In genomic region chr14:55807059-55807499, GRCh38 we compare ENCODE assay signal across 1 cellular context.
TF ChIP-seq lines count a peak whose summit lies in the region.

No MANE protein-coding gene starts in this region.

TF ChIP-seq in HEK293, 187 proteins besides CTCF, POLR2A, EP300 and RAD21 (continued from another document):
- no peak for TF ChIP-seq ZNF488 (tag by site-specific recombination; IDR thresholded peaks at IDR 0.05)
- TF ChIP-seq ZNF548 (tag by site-specific recombination; IDR thresholded peaks at IDR 0.05) = no peak
- peak; percentile 91 for TF ChIP-seq ZNF629 (tag by site-specific recombination; IDR thresholded peaks at IDR 0.05)
- no peak for TF ChIP-seq ZNF138 (tag by site-specific recombination; IDR thresholded peaks at IDR 0.05; ENCODE audit: borderline replicate concordance)
- peak; percentile 90 for TF ChIP-seq ZBTB21 (tag by site-specific recombination; IDR thresholded peaks at IDR 0.05)
